ENCODE assay signal across 20 cellular contexts in genomic region chr17:46776298-46777005, GRCh38. TPM values are rescaled to one million over a fixed set of nuclear protein-coding genes. Genes with fewer than 3 reads are reported as not detected.
DNase-seq lines count a peak whose midpoint lies in the region; ATAC-seq, FAIRE-seq and TF ChIP-seq lines count a peak whose summit lies in the region.
"Had no signal": no experiment of that assay in that cellular context is flagged by ENCODE, and none has a peak within 500 bp of the region (broad histone marks: within the 10 kb centered on the region; RNA-seq: fewer than 3 reads in every experiment).

No MANE protein-coding gene starts in this region.

- TF ChIP-seq CTCF in GM13976 (IDR thresholded peaks at IDR 0.05; ENCODE audit: borderline replicate concordance, control extremely low read depth, extremely low read depth, insufficient read depth, missing control alignments) (no peak), K562 (IDR thresholded peaks at IDR 0.05 in 2 of 3, conservative IDR thresholded peaks at IDR 0.05 in 1 of 3; ENCODE audit: insufficient read depth in 2 of 3, low read depth in 1 of 3, low read length in 3 of 3) (no peak)

- no peak overlapping the region for H3K4me3 ChIP-seq in K562
- no peak overlapping the region for H3K4me3 ChIP-seq in neuronal stem cell (ENCODE audit: low read length in 2 of 2)
- H3K4me3 ChIP-seq: MG63 had no signal

- H4K20me1 ChIP-seq in K562 (replicated peaks; ENCODE audit: control insufficient read depth, insufficient read depth, low read length) = no peaks in the 10 kb centered on the region

- H3K79me1 ChIP-seq in neuronal stem cell (ENCODE audit: low read depth, low read length) = peaks cover 2% of the 10 kb centered on the region

- peak overlapping the region; percentile 17 for H2AK5ac ChIP-seq in neuronal stem cell (ENCODE audit: low read depth, low read length)

- ATAC-seq in K562 = no peak
- ATAC-seq in HG03378 (IDR thresholded peaks at IDR 0.05; ENCODE audit: unreplicated experiment) = no peak
- no peak for ATAC-seq in GM19328 (IDR thresholded peaks at IDR 0.05; ENCODE audit: unreplicated experiment)
- ATAC-seq: Panc1, T-helper 17 cell had no signal

- in situ Hi-C loops in GM13976 (cut with MboI; ENCODE audit: low sequenced_read_pairs, unreplicated experiment) = loop anchor here (25.0 kb wide), 2 partner anchors 111 to 211 kb away; partner anchors contain the start of gene RPRML
- in situ Hi-C loops in K562 (cut with MboI) = no loop called here
- in situ Hi-C loops in ACHN (cut with HindIII; ENCODE audit: low pct_ligation_motif_present, low pct_unique_long_range_greater_than_20kb, low sequenced_read_pairs) = no loop called here

- H3K4me1 ChIP-seq in K562 (replicated peaks in 1 of 2; ENCODE audit: control insufficient read depth in 2 of 2, insufficient read depth in 2 of 2, low read length in 2 of 2) (peaks cover 33 to 61% of the 10 kb centered on the region in 2 experiments; a peak in 4 of 5 replicates), neuronal stem cell (ENCODE audit: control insufficient read depth in 2 of 2, insufficient read depth in 1 of 2, low read depth in 1 of 2, low read length in 2 of 2) (peaks cover 16 to 18% of the 10 kb centered on the region in 2 donors)

- H3K36me3 ChIP-seq in K562 (ENCODE audit: control insufficient read depth, insufficient read depth, low read length) (no peaks in the 10 kb centered on the region), neuronal stem cell (replicated peaks in 1 of 2; ENCODE audit: control insufficient read depth in 2 of 2, insufficient read depth in 2 of 2, low read length in 2 of 2) (peaks cover 0 to 6% of the 10 kb centered on the region in 2 donors)
- H3K36me3 ChIP-seq: MG63 had no signal

- no TSS peak for BruUV-seq in K562 (replicated peaks; lab: Mats Ljungman, UMichigan)

- H4K8ac ChIP-seq in neuronal stem cell (ENCODE audit: low read depth, low read length) = no peak overlapping the region

- no peak for TF ChIP-seq RAD21 in K562 (CRISPR knock-in tag; conservative IDR thresholded peaks at IDR 0.05 in 1 of 2, IDR thresholded peaks at IDR 0.05 in 1 of 2)

- peak overlapping the region; percentile 70 for H3K18ac ChIP-seq in neuronal stem cell (ENCODE audit: low read length)

- no peak overlapping the region for H2BK12ac ChIP-seq in neuronal stem cell (ENCODE audit: low read length)

- H2AFZ ChIP-seq in K562 (ENCODE audit: low read depth, low read length) = no peak overlapping the region
- no peak overlapping the region for H2AFZ ChIP-seq in neuronal stem cell (ENCODE audit: low read length)

- H3K23ac ChIP-seq in neuronal stem cell (ENCODE audit: low read depth, low read length, poor library complexity) = no peak overlapping the region

- intact Hi-C loops in K562 (cut with micrococcal nuclease) = no loop called here

- no peak overlapping the region for H2BK120ac ChIP-seq in neuronal stem cell (ENCODE audit: low read depth, low read length)

- no peaks in the 10 kb centered on the region for H3K79me2 ChIP-seq in K562 (ENCODE audit: control insufficient read depth, insufficient read depth, low read length)

- H3K9me3 ChIP-seq in K562 (replicated peaks; ENCODE audit: control insufficient read depth, insufficient read depth, low read depth, low read length) = no peaks in the 10 kb centered on the region
- H3K9me3 ChIP-seq in neuronal stem cell (replicated peaks in 1 of 2; ENCODE audit: control insufficient read depth in 2 of 2, insufficient read depth in 1 of 2, low read depth in 1 of 2, low read length in 2 of 2) = no peaks in the 10 kb centered on the region
- H3K9me3 ChIP-seq: MG63 had no signal

- 69% methylated on average over 11 of the region's 12 CpGs for WGBS in K562 (ENCODE audit: insufficient coverage, low coverage, missing lambda C conversion rate)
- no CpG with 5 or more reads among the region's 12 CpGs for WGBS in neuronal stem cell (ENCODE audit: extremely low coverage in 2 of 2, insufficient read length in 2 of 2, insufficient replicate concordance in 1 of 2), 2 donors

- H3K9me1 ChIP-seq in K562 (ENCODE audit: control insufficient read depth, insufficient read depth, low read length) = no peaks in the 10 kb centered on the region

- H4K91ac ChIP-seq in neuronal stem cell (ENCODE audit: low read depth, low read length, poor library complexity) = no peak overlapping the region

- H3K27me3 ChIP-seq in K562 (ENCODE audit: control insufficient read depth in 2 of 2, insufficient read depth in 2 of 2, low read length in 2 of 2) = no peaks in the 10 kb centered on the region
- peaks cover 0 to 23% (median 0%) of the 10 kb centered on the region in 3 experiments for H3K27me3 ChIP-seq in neuronal stem cell (ENCODE audit: control insufficient read depth in 3 of 3, insufficient read depth in 3 of 3, low read depth in 1 of 3, low read length in 3 of 3)
- H3K27me3 ChIP-seq: MG63 had no signal

- FAIRE-seq in K562 (lab: Jason Lieb, UNC) = no peak
- FAIRE-seq: D721Med had no signal

- H3K4ac ChIP-seq in neuronal stem cell (ENCODE audit: low read length) = no peak overlapping the region

- DNase-seq in GM13976 (ENCODE audit: low spot score) (peak; percentile 22), K562 (ENCODE audit: extremely low read depth in 1 of 4, low spot score in 3 of 4) (no peak), neuronal stem cell (ENCODE audit: low spot score) (no peak), ACHN (no peak)
- DNase-seq in activated T-cell treated with anti-CD3 and anti-CD28 coated beads, Interleukin-2, amount 50 U/mL, for 1 hour = no peak
- DNase-seq: CD4-positive, alpha-beta T cell; KG1; MG63; NCI-H1105 treated with DMSO at 0.1 percent for 48 hours; NCI-H2029; NCI-H2227 treated with DMSO at 0.1 percent for 48 hours; NCI-H526 treated with DMSO at 0.1 percent for 48 hours; SHP77 treated with DMSO at 0.1 percent for 48 hours; T-helper 17 cell had no signal

- H3K4me2 ChIP-seq in K562 (ENCODE audit: insufficient read depth, low read length) = no peak overlapping the region
- H3K4me2 ChIP-seq in neuronal stem cell (ENCODE audit: insufficient read depth, low read length, poor library complexity, severe bottlenecking) = no peak overlapping the region

- TF ChIP-seq EP300 in K562 (IDR thresholded peaks at IDR 0.05; ENCODE audit: low read length) = no peak

- TF ChIP-seq POLR2A in K562 (conservative IDR thresholded peaks at IDR 0.05) = no peak

- no peak overlapping the region for H3K27ac ChIP-seq in K562 (ENCODE audit: extremely low read depth, low read depth, low read length)
- no peak overlapping the region for H3K27ac ChIP-seq in neuronal stem cell (replicated peaks; ENCODE audit: low read length)
- H3K27ac ChIP-seq: RWPE1 had no signal

- POLR2A ChIA-PET in K562 (lab: Yijun Ruan, JAX) = interaction anchor here (1.1 to 2.5 kb wide), 2 partner anchors 11 to 13 kb away, joined by 4 to 7 read pairs; no protein-coding TSS in a partner anchor

- H3K9ac ChIP-seq in K562 (ENCODE audit: insufficient read depth in 1 of 2, low read depth in 2 of 2, low read length in 2 of 2) (no peak overlapping the region), neuronal stem cell (ENCODE audit: low read depth, low read length, poor library complexity) (peak overlapping the region; percentile 50)

- CTCF ChIA-PET in K562 (lab: Yijun Ruan, JAX; ENCODE audit: low intra/inter-chr PET ratio) = no interaction called here

- no peak overlapping the region for H3K14ac ChIP-seq in neuronal stem cell (ENCODE audit: low read length)

- H2BK5ac ChIP-seq in neuronal stem cell (ENCODE audit: low read length) = peak overlapping the region; percentile 14

- peak overlapping the region; percentile 88 for H2BK15ac ChIP-seq in neuronal stem cell (ENCODE audit: low read length)

TF ChIP-seq in K562, 482 proteins besides CTCF, POLR2A, EP300 and RAD21:
- TF ChIP-seq RBM25 (IDR thresholded peaks at IDR 0.05; ENCODE audit: low read depth, low read length, severe bottlenecking) (peak; percentile 65), BCOR (IDR thresholded peaks at IDR 0.05) (peak; percentile 66; the same call in 1 of the 2 replicates), TEAD1 (CRISPR knock-in tag; IDR thresholded peaks at IDR 0.05) (no peak)

RNA-seq across cellular contexts. Expression of gene WNT3, which starts 42.0 kb away (rescaled TPM):
- total RNA-seq in K562 (2011; cell fraction: chromatin; rRNA removed; ENCODE audit: low replicate concordance) = 8.1 and 10.9 TPM in 2 replicates
- total RNA-seq in K562 (2011; cell fraction: nucleolus; rRNA removed) = 6.1 and 6.8 TPM in 2 replicates
- total RNA-seq in K562 (2011; cell fraction: nucleoplasm; rRNA removed) = 7.8 and 8.3 TPM in 2 replicates
- total RNA-seq in K562 (2014; rRNA removed) = 1.5 and 2.9 TPM in 2 replicates
- total RNA-seq in K562 (2014; rRNA removed; fragmentation: Illumina TruSeq; extraction: Trizol) = 2.2 and 2.4 TPM in 2 replicates
- 2.6 and 2.8 TPM in 2 replicates for total RNA-seq in K562 (2015; rRNA removed; fragmentation: Illumina TruSeq; extraction: Trizol)
- total RNA-seq in K562 (2021) = 2.7 and 3.5 TPM in 2 replicates
- 5.9 and 6.1 TPM in 2 replicates for polyA plus RNA-seq in K562 (2011; rRNA removed)
- 3.4 and 3.9 TPM in 2 replicates for polyA plus RNA-seq in K562 (2011; cell fraction: cytosol; rRNA removed)
- 18.0 and 19.7 TPM in 2 replicates for polyA plus RNA-seq in K562 (2011; cell fraction: nucleus; rRNA removed)
- polyA plus RNA-seq in K562 (2012) = 2.5 and 2.8 TPM in 2 replicates
- 3.2 and 3.6 TPM in 2 replicates for polyA plus RNA-seq in K562 (2014; fragmentation: Illumina TruSeq; extraction: Trizol)
- 1 to 10 TPM; 2.1 to 3.5 TPM for polyA plus RNA-seq in K562 (2014; fragmentation: Nextera tagmentation; extraction: Ambion mirVana)
- 2.5 and 3.3 TPM in 2 replicates for polyA plus RNA-seq in K562 (2014; rRNA removed)
- 2.9 and 3.6 TPM in 2 replicates for polyA minus RNA-seq in K562 (2011; rRNA and poly(A)+ RNA removed)
- polyA minus RNA-seq in K562 (2011; cell fraction: cytosol; rRNA and poly(A)+ RNA removed) = 2.0 and 2.4 TPM in 2 replicates
- polyA minus RNA-seq in K562 (2011; cell fraction: nucleus; rRNA and poly(A)+ RNA removed) = 2.6 and 2.7 TPM in 2 replicates
- 6.1 TPM for polyA plus RNA-seq in neuronal stem cell (2013, experiment 1 of 2)
- 6.0 TPM for polyA plus RNA-seq in neuronal stem cell (2013, experiment 2 of 2)
- total RNA-seq: CD4-positive, alpha-beta T cell; G401; T-helper 17 cell had no signal
